8 cellular contexts compared by ENCODE assay signal in the genomic region with DNA sequence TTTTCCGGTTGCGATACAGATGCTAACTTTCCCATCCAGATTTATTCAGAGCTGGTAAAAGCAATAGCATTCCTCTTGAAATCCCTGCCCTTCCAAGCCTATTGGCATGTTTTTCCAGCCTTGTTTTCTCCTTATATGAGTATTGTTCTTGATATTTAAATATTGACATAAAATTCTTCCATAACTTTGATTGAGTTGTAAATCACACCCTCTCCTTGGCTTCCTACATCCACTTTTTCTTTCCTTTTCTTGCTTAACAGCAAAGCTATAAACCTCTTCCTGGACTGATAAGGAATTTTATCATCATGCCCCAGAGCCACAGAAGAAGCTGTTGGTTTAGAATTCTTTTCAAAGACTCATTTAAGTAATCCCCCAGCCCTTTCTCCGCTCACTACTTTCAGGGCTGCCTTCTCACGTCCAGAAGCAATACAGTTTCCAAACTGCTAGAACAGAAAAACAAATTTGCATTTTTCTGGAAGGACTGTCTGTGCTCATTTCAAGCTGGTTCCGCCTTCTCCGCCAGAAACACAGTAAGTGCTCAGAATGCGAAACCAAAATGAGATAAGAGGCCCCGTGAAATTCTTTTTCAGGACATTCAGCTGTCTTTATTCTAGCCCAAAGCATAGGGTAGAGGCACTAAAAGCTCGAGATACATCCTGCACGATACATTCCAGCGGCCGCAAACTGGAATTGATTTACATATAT. TPM values are rescaled to one million over a fixed set of nuclear protein-coding genes. Genes with fewer than 3 reads are reported as not detected.
DNase-seq lines count a peak whose midpoint lies in the region; ATAC-seq and TF ChIP-seq lines count a peak whose summit lies in the region.

No MANE protein-coding gene starts in this region.

- no peaks in the 10 kb centered on the region for H4K20me1 ChIP-seq in fibroblast of lung (ENCODE audit: control insufficient read depth, extremely low read depth, insufficient read depth, low read length)

- H3K4me3 ChIP-seq in Panc1 (ENCODE audit: low read depth in 2 of 2, low read length in 2 of 2) = peak overlapping the region; percentile 64 to 71
- H3K4me3 ChIP-seq in fibroblast of lung (replicated peaks in 1 of 4; ENCODE audit: control extremely low read depth in 1 of 4, insufficient read depth in 1 of 4, low read depth in 3 of 4, low read length in 4 of 4) = peak overlapping the region; percentile 49 to 89 (median 64)
- H3K4me3 ChIP-seq in trophoblast cell (ENCODE audit: low read depth, low read length) = peak overlapping the region; percentile 73

- H3K4me1 ChIP-seq in Panc1 (ENCODE audit: control insufficient read depth, insufficient read depth, low read length) = peaks cover 12% of the 10 kb centered on the region
- H3K4me1 ChIP-seq in fibroblast of lung (ENCODE audit: control insufficient read depth, extremely low read depth, insufficient read depth, low read length) = peaks cover 2% of the 10 kb centered on the region
- H3K4me1 ChIP-seq in trophoblast cell (ENCODE audit: control insufficient read depth in 1 of 2, insufficient read depth in 2 of 2, low read length in 2 of 2) = peaks cover 0 to 7% of the 10 kb centered on the region in 2 experiments

- DNase-seq in Panc1 (ENCODE audit: low read depth, low spot score) (no peak), fibroblast of lung (ENCODE audit: low read depth in 2 of 2) (peak in 1 of 2 donors; percentile 18), trophoblast cell (peak in 1 of 2 donors; percentile 48)
- DNase-seq in stimulated activated CD4-positive, alpha-beta T cell treated with anti-CD3 and anti-CD28 coated beads, Interleukin-4, amount 100 ng/mL, for 1 hour = no peak
- DNase-seq in activated CD4-positive, alpha-beta memory T cell treated with anti-CD3 and anti-CD28 coated beads, Interleukin-2, amount 10 ng/mL, durations not matched to agents 7 days and 5 days = no peak

- H3K4me1 Mint-ChIP-seq in activated CD4-positive, alpha-beta memory T cell treated with anti-CD3 and anti-CD28 coated beads, Interleukin-2, amount 10 ng/mL, durations not matched to agents 7 days and 5 days = no peaks in the 10 kb centered on the region

- peak overlapping the region; percentile 43 for H2BK120ac ChIP-seq in trophoblast cell (ENCODE audit: insufficient read depth, low read length, poor library complexity)

- H3K9me3 ChIP-seq in Panc1 (ENCODE audit: control insufficient read depth, insufficient read depth, low read depth, low read length) = no peaks in the 10 kb centered on the region
- H3K9me3 ChIP-seq in fibroblast of lung (ENCODE audit: control insufficient read depth, insufficient read depth, low read depth, low read length) = no peaks in the 10 kb centered on the region
- H3K9me3 ChIP-seq in trophoblast cell (ENCODE audit: insufficient read depth, low read depth, low read length) = no peaks in the 10 kb centered on the region

- no peak overlapping the region for H3K27ac Mint-ChIP-seq in activated CD4-positive, alpha-beta memory T cell treated with anti-CD3 and anti-CD28 coated beads, Interleukin-2, amount 10 ng/mL, durations not matched to agents 7 days and 5 days

- no peak overlapping the region for H4K12ac ChIP-seq in trophoblast cell (ENCODE audit: low read depth, low read length)

- peak overlapping the region; percentile 76 for H2BK5ac ChIP-seq in trophoblast cell (ENCODE audit: low read depth, low read length, poor library complexity)

- peak overlapping the region; percentile 70 for H4K91ac ChIP-seq in trophoblast cell (ENCODE audit: low read depth, low read length)

- no peak overlapping the region for H4K8ac ChIP-seq in trophoblast cell (ENCODE audit: low read depth, low read length)

- no TSS peak for BruUV-seq in Panc1 (replicated peaks; lab: Mats Ljungman, UMichigan)

- peak overlapping the region; percentile 15 for H3K4ac ChIP-seq in trophoblast cell (ENCODE audit: low read depth, low read length)

- H3K79me2 ChIP-seq in fibroblast of lung (ENCODE audit: control insufficient read depth, insufficient read depth, low read length) (peaks cover 44% of the 10 kb centered on the region), trophoblast cell (ENCODE audit: control insufficient read depth, insufficient read depth, low read length, poor library complexity) (peaks cover 4% of the 10 kb centered on the region)

- ATAC-seq in GM18498 (IDR thresholded peaks at IDR 0.05; ENCODE audit: unreplicated experiment) (peak; percentile 40), Panc1 (no peak), HG03378 (IDR thresholded peaks at IDR 0.05; ENCODE audit: unreplicated experiment) (no peak), GM21717 (IDR thresholded peaks at IDR 0.05; ENCODE audit: unreplicated experiment) (no peak)

- no peaks in the 10 kb centered on the region for H3K9me3 Mint-ChIP-seq in activated CD4-positive, alpha-beta memory T cell treated with anti-CD3 and anti-CD28 coated beads, Interleukin-2, amount 10 ng/mL, durations not matched to agents 7 days and 5 days

- intact Hi-C loops in Panc1 (cut with micrococcal nuclease; ENCODE audit: unreplicated experiment) = loop anchor here (5.0 kb wide), 1 partner anchor 427 kb away; no protein-coding TSS in a partner anchor

- peak overlapping the region; percentile 21 for H3K9ac ChIP-seq in fibroblast of lung (ENCODE audit: insufficient read depth, low read length)
- peak overlapping the region; percentile 24 for H3K9ac ChIP-seq in trophoblast cell (ENCODE audit: low read length)

- H3K27me3 ChIP-seq in Panc1 (ENCODE audit: control insufficient read depth, insufficient read depth, low read length) = no peaks in the 10 kb centered on the region
- no peaks in the 10 kb centered on the region for H3K27me3 ChIP-seq in fibroblast of lung (ENCODE audit: control insufficient read depth, insufficient read depth, low read length)
- H3K27me3 ChIP-seq in trophoblast cell (ENCODE audit: insufficient read depth, low read length) = no peaks in the 10 kb centered on the region

- POLR2A ChIA-PET in Panc1 (lab: Charles Lee) = no interaction called here
- POLR2A ChIA-PET in activated CD4-positive, alpha-beta memory T cell treated with anti-CD3 and anti-CD28 coated beads, Interleukin-2, amount 10 ng/mL, durations not matched to agents 7 days and 5 days (lab: Charles Lee) = no interaction called here

- H3K27me3 Mint-ChIP-seq in activated CD4-positive, alpha-beta memory T cell treated with anti-CD3 and anti-CD28 coated beads, Interleukin-2, amount 10 ng/mL, durations not matched to agents 7 days and 5 days = peaks cover 27% of the 10 kb centered on the region

- no peak for TF ChIP-seq CTCF in Panc1 (IDR thresholded peaks at IDR 0.05)
- no peak for TF ChIP-seq CTCF in fibroblast of lung (conservative IDR thresholded peaks at IDR 0.05 in 1 of 2, IDR thresholded peaks at IDR 0.05 in 1 of 2; ENCODE audit: low read depth in 1 of 2, low read length in 2 of 2)

- CTCF ChIA-PET in Panc1 (lab: Charles Lee) = no interaction called here
- CTCF ChIA-PET in activated CD4-positive, alpha-beta memory T cell treated with anti-CD3 and anti-CD28 coated beads, Interleukin-2, amount 10 ng/mL, durations not matched to agents 7 days and 5 days (lab: Charles Lee) = interaction anchor here (2.4 kb wide), 1 partner anchor 429 kb away, joined by 8 read pairs; no protein-coding TSS in a partner anchor

- H3K18ac ChIP-seq in trophoblast cell (ENCODE audit: low read length) = no peak overlapping the region

- no peak overlapping the region for H2AK5ac ChIP-seq in trophoblast cell (ENCODE audit: low read length)

- in situ Hi-C loops in Panc1 (cut with HindIII; ENCODE audit: low pct_unique_long_range_greater_than_20kb, low sequenced_read_pairs) = no loop called here

- no peak overlapping the region for H2AFZ ChIP-seq in fibroblast of lung (ENCODE audit: low read length)
- no peak overlapping the region for H2AFZ ChIP-seq in trophoblast cell (ENCODE audit: insufficient read depth, low read length, poor library complexity)

- no peaks in the 10 kb centered on the region for H3K36me3 Mint-ChIP-seq in activated CD4-positive, alpha-beta memory T cell treated with anti-CD3 and anti-CD28 coated beads, Interleukin-2, amount 10 ng/mL, durations not matched to agents 7 days and 5 days (ENCODE audit: low read depth)

- H3K23ac ChIP-seq in trophoblast cell (ENCODE audit: low read length) = no peak overlapping the region

- H3K4me3 Mint-ChIP-seq in activated CD4-positive, alpha-beta memory T cell treated with anti-CD3 and anti-CD28 coated beads, Interleukin-2, amount 10 ng/mL, durations not matched to agents 7 days and 5 days = no peak overlapping the region

- H3K27ac ChIP-seq in Panc1 (ENCODE audit: low read length) (peak overlapping the region; percentile 84), fibroblast of lung (ENCODE audit: insufficient read depth, low read length) (peak overlapping the region; percentile 58), trophoblast cell (ENCODE audit: low read depth, low read length) (peak overlapping the region; percentile 89)

- peaks cover 3% of the 10 kb centered on the region for H3K79me1 ChIP-seq in trophoblast cell (ENCODE audit: low read length)

- H3K36me3 ChIP-seq in Panc1 (ENCODE audit: control insufficient read depth, insufficient read depth, low read length) = peaks cover 2% of the 10 kb centered on the region; the same call in 1 of the 2 replicates
- no peaks in the 10 kb centered on the region for H3K36me3 ChIP-seq in fibroblast of lung (ENCODE audit: control insufficient read depth, insufficient read depth, low read length)
- no peaks in the 10 kb centered on the region for H3K36me3 ChIP-seq in trophoblast cell (ENCODE audit: control insufficient read depth in 1 of 2, insufficient read depth in 2 of 2, low read length in 2 of 2)

- H3K4me2 ChIP-seq in fibroblast of lung (ENCODE audit: extremely low read depth, insufficient read depth, low read length) = peak overlapping the region; percentile 81
- peak overlapping the region; percentile 94 for H3K4me2 ChIP-seq in trophoblast cell (ENCODE audit: low read length)

- H3K14ac ChIP-seq in trophoblast cell (ENCODE audit: low read length) = peak overlapping the region; percentile 17

- WGBS in trophoblast cell (ENCODE audit: extremely low coverage, insufficient coverage, insufficient read length) = no CpG with 5 or more reads among the region's 12 CpGs

- H2BK12ac ChIP-seq in trophoblast cell (ENCODE audit: low read length) = no peak overlapping the region

RNA-seq across cellular contexts. Expression of a gene that starts 0.9 kb away (rescaled TPM):
- total RNA-seq in Panc1 (2021; ENCODE audit: unreplicated experiment) (32.4 TPM), fibroblast of lung (8.5 and 20.3 TPM in 2 replicates)
- polyA plus RNA-seq in Panc1 (2012; ENCODE audit: insufficient read length) = 14.0 TPM
- 27.3 and 27.7 TPM in 2 replicates for polyA plus RNA-seq in fibroblast of lung
- 14.3 and 19.3 TPM in 2 replicates for polyA plus RNA-seq in fibroblast of lung (2012)
- 82.0 and 90.9 TPM in 2 replicates for polyA minus RNA-seq in fibroblast of lung (ENCODE audit: low replicate concordance)
- 49.3 and 50.0 TPM in 2 replicates for polyA plus RNA-seq in trophoblast cell (2013)
- under 1 TPM in 1 of 2 experiments, not detected in 1; 0.08 TPM for total RNA-seq in activated CD4-positive, alpha-beta memory T cell treated with anti-CD3 and anti-CD28 coated beads, Interleukin-2, amount 10 ng/mL, durations not matched to agents 7 days and 5 days
